8 cellular contexts compared by ENCODE assay signal in genomic region chr15:34038404-34039179, GRCh38. TPM values are rescaled to one million over a fixed set of nuclear protein-coding genes. Genes with fewer than 3 reads are reported as not detected.
DNase-seq lines count a peak whose midpoint lies in the region; ATAC-seq lines count a peak whose summit lies in the region.

No MANE protein-coding gene starts in this region.

- POLR2A ChIA-PET in activated CD8-positive, alpha-beta T cell treated with anti-CD3 and anti-CD28 coated beads, Interleukin-2, amount 10 ng/mL, durations not matched to agents 7 days and 5 days (lab: Charles Lee), result interaction anchor here (0.6 to 1.2 kb wide), 3 partner anchors 9 to 22 kb away, joined by 3 to 5 read pairs (median 3); no protein-coding TSS in a partner anchor

- H3K9me3 Mint-ChIP-seq in activated CD8-positive, alpha-beta T cell treated with anti-CD3 and anti-CD28 coated beads, Interleukin-2, amount 10 ng/mL, durations not matched to agents 7 days and 5 days (ENCODE audit: insufficient read depth), result no peaks in the 10 kb centered on the region
- no peaks in the 10 kb centered on the region for H3K9me3 Mint-ChIP-seq in memory B cell

- peak overlapping the region; percentile 76 for H3K27ac Mint-ChIP-seq in activated CD8-positive, alpha-beta T cell treated with anti-CD3 and anti-CD28 coated beads, Interleukin-2, amount 10 ng/mL, durations not matched to agents 7 days and 5 days
- peak overlapping the region; percentile 90 for H3K27ac Mint-ChIP-seq in memory B cell

- peak; percentile 8 to 91 (median 78) for DNase-seq in C1 segment of cervical spinal cord (lab: John Stamatoyannopoulos, UW)
- DNase-seq in GM19240 (ENCODE audit: insufficient read length, low spot score), result peak; percentile 59
- peak; percentile 74 for DNase-seq in NCI-H774 (lab: John Stamatoyannopoulos, UW)
- peak; percentile 74 for DNase-seq in activated CD8-positive, alpha-beta T cell treated with anti-CD3 and anti-CD28 coated beads, Interleukin-2, amount 10 ng/mL, durations not matched to agents 7 days and 5 days
- peak; percentile 47 for DNase-seq in effector CD8-positive, alpha-beta T cell (lab: John Stamatoyannopoulos, UW)
- DNase-seq in memory B cell (ENCODE audit: low spot score in 2 of 2), result peak; percentile 56 to 77
- peak; percentile 39 for DNase-seq in stimulated activated CD8-positive, alpha-beta memory T cell treated with anti-CD3 and anti-CD28 coated beads, Interleukin-12 subunit alpha, Interleukin-12 subunit beta, amount 100 ng/mL, for 24 hours (ENCODE audit: extremely low read depth)

- peaks cover 21% of the 10 kb centered on the region for H3K4me1 Mint-ChIP-seq in activated CD8-positive, alpha-beta T cell treated with anti-CD3 and anti-CD28 coated beads, Interleukin-2, amount 10 ng/mL, durations not matched to agents 7 days and 5 days (ENCODE audit: low read depth)
- peaks cover 18% of the 10 kb centered on the region for H3K4me1 Mint-ChIP-seq in memory B cell

- H3K27me3 Mint-ChIP-seq in activated CD8-positive, alpha-beta T cell treated with anti-CD3 and anti-CD28 coated beads, Interleukin-2, amount 10 ng/mL, durations not matched to agents 7 days and 5 days (ENCODE audit: low read depth), result peaks cover 3% of the 10 kb centered on the region
- H3K27me3 Mint-ChIP-seq in memory B cell, result no peaks in the 10 kb centered on the region

- CTCF ChIA-PET in activated CD8-positive, alpha-beta T cell treated with anti-CD3 and anti-CD28 coated beads, Interleukin-2, amount 10 ng/mL, durations not matched to agents 7 days and 5 days (lab: Charles Lee), result interaction anchor here (1.2 kb wide), 1 partner anchor 20 kb away, joined by 3 read pairs; no protein-coding TSS in a partner anchor

- no peaks in the 10 kb centered on the region for H3K36me3 Mint-ChIP-seq in activated CD8-positive, alpha-beta T cell treated with anti-CD3 and anti-CD28 coated beads, Interleukin-2, amount 10 ng/mL, durations not matched to agents 7 days and 5 days (ENCODE audit: low read depth)
- H3K36me3 Mint-ChIP-seq in memory B cell, result no peaks in the 10 kb centered on the region

- ATAC-seq in HG03439 (IDR thresholded peaks at IDR 0.05; ENCODE audit: unreplicated experiment), result peak; percentile 77
- ATAC-seq in activated CD8-positive, alpha-beta T cell treated with anti-CD3 and anti-CD28 coated beads, Interleukin-2, amount 10 ng/mL, durations not matched to agents 7 days and 5 days, result peak; percentile 86
- ATAC-seq in memory B cell (ENCODE audit: low read depth), result peak; percentile 82

- peak overlapping the region; percentile 82 for H3K4me3 Mint-ChIP-seq in activated CD8-positive, alpha-beta T cell treated with anti-CD3 and anti-CD28 coated beads, Interleukin-2, amount 10 ng/mL, durations not matched to agents 7 days and 5 days
- H3K4me3 Mint-ChIP-seq in memory B cell, result peak overlapping the region; percentile 95

RNA-seq across cellular contexts. Expression of gene AVEN, which starts 0.4 kb away (rescaled TPM):
- 1 to 10 TPM; 8.5 to 8.7 TPM for total RNA-seq in activated CD8-positive, alpha-beta T cell treated with anti-CD3 and anti-CD28 coated beads, Interleukin-2, amount 10 ng/mL, durations not matched to agents 7 days and 5 days

Comparison
In these comparisons a context has a peak if more than half of its experiments do, and no peak if none do; other contexts are left out.
1. Peak in every context shown above with its lines: DNase-seq and ATAC-seq.